In the genomic region with DNA sequence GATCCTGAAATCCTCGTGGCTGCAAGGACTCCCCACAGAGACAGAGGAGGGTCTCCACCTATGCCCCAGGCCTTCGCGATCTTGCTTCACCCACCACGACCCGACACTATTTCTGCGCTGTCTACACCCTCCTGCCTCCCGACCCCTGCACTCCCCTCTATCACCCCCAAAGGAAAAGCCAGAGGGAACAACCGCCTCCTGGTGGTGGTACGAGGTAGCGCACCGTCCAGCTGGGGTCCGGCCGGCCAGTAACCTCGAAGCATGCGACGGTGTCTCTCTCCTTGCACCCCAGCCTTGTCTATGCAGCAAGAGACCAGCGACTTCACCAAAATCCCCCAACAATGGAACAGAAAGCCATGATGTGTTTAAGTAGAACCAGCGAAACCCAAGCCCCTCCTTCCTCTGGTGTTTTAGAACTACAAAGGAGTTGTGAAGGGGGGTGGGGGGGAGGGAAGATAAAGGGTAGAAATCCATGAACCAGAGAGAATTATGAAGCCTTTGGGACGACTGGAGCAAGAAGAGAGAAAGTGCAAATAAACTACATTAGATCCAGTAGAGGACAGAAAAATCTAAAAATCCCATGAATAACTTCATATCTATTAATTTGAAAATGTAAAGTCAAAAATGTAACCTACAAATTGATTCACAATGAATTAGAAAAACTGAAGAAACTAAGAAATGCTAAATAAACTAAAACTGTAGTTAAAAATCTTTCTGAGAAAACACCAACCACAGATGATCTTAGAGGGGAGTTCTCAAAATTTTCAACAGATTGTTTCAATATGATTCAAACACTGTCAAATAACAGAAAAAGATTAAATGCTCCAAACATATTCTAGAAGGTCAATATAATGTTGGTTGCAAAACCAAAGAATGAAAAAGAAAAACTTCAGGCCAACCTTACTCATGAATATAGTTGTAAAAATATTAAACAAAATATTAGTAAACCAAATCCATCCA, we compare ENCODE assay signal across 14 cellular contexts.
DNase-seq lines count a peak whose midpoint lies in the region; ATAC-seq, FAIRE-seq and TF ChIP-seq lines count a peak whose summit lies in the region.
"Had no signal": no experiment of that assay in that cellular context is flagged by ENCODE, and none has a peak within 500 bp of the region (broad histone marks: within the 10 kb centered on the region; RNA-seq: fewer than 3 reads in every experiment).

No MANE protein-coding gene starts in this region.

- H3K9ac ChIP-seq in H9 (ENCODE audit: extremely low read depth, insufficient read length, low read length), result no peak overlapping the region

- H3K79me2 ChIP-seq in H9 (ENCODE audit: insufficient read depth, low read length), result no peaks in the 10 kb centered on the region

- H2BK120ac ChIP-seq in H9 (ENCODE audit: low read depth, low read length, poor library complexity, severe bottlenecking), result no peak overlapping the region

- TF ChIP-seq CTCF in CD14-positive monocyte (IDR thresholded peaks at IDR 0.05) (peak; percentile 16), H9 (conservative IDR thresholded peaks at IDR 0.05) (peak; percentile 76), bronchial epithelial cell (IDR thresholded peaks at IDR 0.05; ENCODE audit: insufficient read depth, low read length, severe bottlenecking) (peak; percentile 29), mesothelial cell of epicardium (IDR thresholded peaks at IDR 0.05; ENCODE audit: unreplicated experiment) (peak; percentile 58)

- FAIRE-seq in bronchial epithelial cell (lab: Jason Lieb, UNC), result no peak

- no peak overlapping the region for H3K18ac ChIP-seq in H9 (ENCODE audit: insufficient read length, low read depth, low read length)

- no peaks in the 10 kb centered on the region for H3K9me3 ChIP-seq in H9 (ENCODE audit: control insufficient read depth, low read depth, low read length)
- H3K9me3 ChIP-seq: vagina had no signal

- H3K27me3 Mint-ChIP-seq in CD14-positive monocyte (ENCODE audit: low read depth in 3 of 3), result no peaks in the 10 kb centered on the region
- H3K27me3 Mint-ChIP-seq in H9 (ENCODE audit: low read depth), result no peaks in the 10 kb centered on the region
- no peaks in the 10 kb centered on the region for H3K27me3 Mint-ChIP-seq in mesothelial cell of epicardium (ENCODE audit: low read depth)
- no peaks in the 10 kb centered on the region for H3K27me3 Mint-ChIP-seq in T-cell
- H3K27me3 Mint-ChIP-seq: activated naive CD8-positive, alpha-beta T cell treated with anti-CD3 and anti-CD28 coated beads, Interleukin-2, amount 10 ng/mL, durations not matched to agents 7 days and 5 days had no signal

- H3K79me1 ChIP-seq in H9 (ENCODE audit: insufficient read depth, low read depth, low read length, poor library complexity, severe bottlenecking), result no peaks in the 10 kb centered on the region

- no peak overlapping the region for H2BK15ac ChIP-seq in H9 (ENCODE audit: low read depth, low read length)

- H4K8ac ChIP-seq in H9 (replicated peaks; ENCODE audit: insufficient read length, low read depth, low read length), result no peak overlapping the region

- no peak overlapping the region for H3K14ac ChIP-seq in H9 (ENCODE audit: insufficient read depth, low read length)

- H3K4me3 Mint-ChIP-seq in CD14-positive monocyte (no peak overlapping the region), H9 (no peak overlapping the region), mesothelial cell of epicardium (no peak overlapping the region), T-cell (no peak overlapping the region)
- H3K4me3 Mint-ChIP-seq: activated naive CD8-positive, alpha-beta T cell treated with anti-CD3 and anti-CD28 coated beads, Interleukin-2, amount 10 ng/mL, durations not matched to agents 7 days and 5 days had no signal

- DNase-seq in CD14-positive monocyte (ENCODE audit: low spot score) (no peak), H9 (peak; percentile 69), bronchial epithelial cell (ENCODE audit: low read depth) (no peak), mesothelial cell of epicardium (ENCODE audit: low spot score in 2 of 2, unreplicated experiment in 2 of 2) (no peak), HK-2 (ENCODE audit: unreplicated experiment) (no peak), NCI-H128 (lab: John Stamatoyannopoulos, UW; ENCODE audit: unreplicated experiment) (no peak), T-cell (no peak)
- no peak for DNase-seq in stimulated activated CD4-positive, alpha-beta T cell treated with anti-CD3 and anti-CD28 coated beads, Interleukin-2, amount 100 ng/mL, for 48 hours
- DNase-seq: activated CD4-positive, CD25-positive, alpha-beta regulatory T cell treated with anti-CD3 and anti-CD28 coated beads, Interleukin-2, amount 50 U/mL, for 72 hours; activated naive CD8-positive, alpha-beta T cell treated with anti-CD3 and anti-CD28 coated beads, Interleukin-2, amount 10 ng/mL, durations not matched to agents 7 days and 5 days; DMS79; NCI-H146 had no signal

- H3K4me3 ChIP-seq in bronchial epithelial cell (ENCODE audit: low read depth, low read length), result no peak overlapping the region
- H3K4me3 ChIP-seq: vagina had no signal

- no peaks in the 10 kb centered on the region for H4K20me1 ChIP-seq in H9 (ENCODE audit: control insufficient read depth, insufficient read depth, insufficient read length)

- no CpG with 5 or more reads among the region's 19 CpGs for WGBS in H9 (ENCODE audit: extremely low coverage, insufficient read length, low lambda C conversion rate)

- no peak overlapping the region for H4K5ac ChIP-seq in H9 (ENCODE audit: insufficient read length, low read depth, low read length)

- H3K9me3 Mint-ChIP-seq in CD14-positive monocyte (peaks cover 4 to 17% (median 9%) of the 10 kb centered on the region in 7 donors), H9 (no peaks in the 10 kb centered on the region), mesothelial cell of epicardium (peaks cover 3% of the 10 kb centered on the region), T-cell (no peaks in the 10 kb centered on the region)
- H3K9me3 Mint-ChIP-seq: activated naive CD8-positive, alpha-beta T cell treated with anti-CD3 and anti-CD28 coated beads, Interleukin-2, amount 10 ng/mL, durations not matched to agents 7 days and 5 days had no signal

- H3K56ac ChIP-seq in H9 (ENCODE audit: insufficient read length, low read depth, low read length), result no peak overlapping the region

- intact Hi-C loops in CD14-positive monocyte (cut with micrococcal nuclease), result no loop called here

- no peak overlapping the region for H3K27ac ChIP-seq in H9 (ENCODE audit: insufficient read length, low read depth, low read length)
- H3K27ac ChIP-seq: vagina had no signal

- H2AK5ac ChIP-seq in H9 (ENCODE audit: insufficient read length, low read length), result no peak overlapping the region

- H2BK5ac ChIP-seq in H9 (ENCODE audit: insufficient read length, low read length), result no peak overlapping the region

- no peak overlapping the region for H3K4me2 ChIP-seq in H9 (ENCODE audit: insufficient read depth, insufficient read length, low read length)

- H3K4me1 Mint-ChIP-seq in CD14-positive monocyte, result no peaks in the 10 kb centered on the region
- H3K4me1 Mint-ChIP-seq in H9, result peaks cover 4 to 7% of the 10 kb centered on the region in 2 experiments
- peaks cover 3% of the 10 kb centered on the region for H3K4me1 Mint-ChIP-seq in mesothelial cell of epicardium
- no peaks in the 10 kb centered on the region for H3K4me1 Mint-ChIP-seq in T-cell
- H3K4me1 Mint-ChIP-seq: activated naive CD8-positive, alpha-beta T cell treated with anti-CD3 and anti-CD28 coated beads, Interleukin-2, amount 10 ng/mL, durations not matched to agents 7 days and 5 days had no signal

- H3K4me1 ChIP-seq in H9 (ENCODE audit: insufficient read depth, low read length), result no peaks in the 10 kb centered on the region
- H3K4me1 ChIP-seq: vagina had no signal

- no peak overlapping the region for H2AFZ ChIP-seq in H9 (ENCODE audit: low read length)

- H3K36me3 Mint-ChIP-seq in CD14-positive monocyte (peaks cover 39 to 42% of the 10 kb centered on the region in 2 donors), H9 (ENCODE audit: insufficient read depth in 1 of 3, low read depth in 3 of 3) (peaks cover 0 to 7% (median 2%) of the 10 kb centered on the region in 3 experiments; a peak in 2 of 7 replicates), mesothelial cell of epicardium (peaks cover 14% of the 10 kb centered on the region), T-cell (peaks cover 29% of the 10 kb centered on the region)

- H4K91ac ChIP-seq in H9 (ENCODE audit: insufficient read length, low read depth, low read length), result no peak overlapping the region

- CTCF ChIA-PET in T-cell (lab: Charles Lee), result no interaction called here

- POLR2A ChIA-PET in T-cell (lab: Charles Lee), result interaction anchor here in 1 of 2 donors (0.6 kb wide), 1 partner anchor 606 kb away, joined by 3 read pairs; no protein-coding TSS in a partner anchor

- H3K36me3 ChIP-seq in bronchial epithelial cell (ENCODE audit: control insufficient read depth, insufficient read depth, low read length), result peaks cover 3% of the 10 kb centered on the region

- no peak overlapping the region for H2BK12ac ChIP-seq in H9 (ENCODE audit: insufficient read length, low read depth, low read length)

- H3K27me3 ChIP-seq in H9 (ENCODE audit: insufficient read depth, low read length), result no peaks in the 10 kb centered on the region
- no peaks in the 10 kb centered on the region for H3K27me3 ChIP-seq in bronchial epithelial cell (ENCODE audit: control insufficient read depth, insufficient read depth, low read length)
- H3K27me3 ChIP-seq: vagina had no signal

- H3K27ac Mint-ChIP-seq in CD14-positive monocyte, result peak overlapping the region in 2 of 7 donors; percentile 13 to 46
- H3K27ac Mint-ChIP-seq in H9, result peak overlapping the region in 1 of 3 experiments; percentile 44; a peak in 1 of 7 replicates
- H3K27ac Mint-ChIP-seq in mesothelial cell of epicardium, result no peak overlapping the region
- no peak overlapping the region for H3K27ac Mint-ChIP-seq in T-cell
- H3K27ac Mint-ChIP-seq: activated naive CD8-positive, alpha-beta T cell treated with anti-CD3 and anti-CD28 coated beads, Interleukin-2, amount 10 ng/mL, durations not matched to agents 7 days and 5 days had no signal

- no peak overlapping the region for H3T11ph ChIP-seq in H9 (ENCODE audit: low read length)

- H2BK20ac ChIP-seq in H9 (ENCODE audit: low read depth, low read length, poor library complexity, severe bottlenecking), result no peak overlapping the region

- H3K4ac ChIP-seq in H9 (ENCODE audit: low read depth, low read length), result no peak overlapping the region

- no peak overlapping the region for H3K23ac ChIP-seq in H9 (ENCODE audit: insufficient read length, low read depth, low read length)

- ATAC-seq in T-cell (replicated peaks in 1 of 4), result no peak
- ATAC-seq: Panc1 had no signal

- H3K23me2 ChIP-seq in H9 (ENCODE audit: insufficient read length, low read depth, low read length, poor library complexity, severe bottlenecking), result no peaks in the 10 kb centered on the region

Comparison
In these comparisons a context has a peak if more than half of its experiments do, and no peak if none do; other contexts are left out.
1. CTCF ChIP-seq: peak in every context shown above with its lines; median percentile 76 in H9; 58 in mesothelial cell of epicardium; 29 in bronchial epithelial cell; 16 in CD14-positive monocyte.